Comparison of ENCODE assay signal across 16 cellular contexts in the genomic region with DNA sequence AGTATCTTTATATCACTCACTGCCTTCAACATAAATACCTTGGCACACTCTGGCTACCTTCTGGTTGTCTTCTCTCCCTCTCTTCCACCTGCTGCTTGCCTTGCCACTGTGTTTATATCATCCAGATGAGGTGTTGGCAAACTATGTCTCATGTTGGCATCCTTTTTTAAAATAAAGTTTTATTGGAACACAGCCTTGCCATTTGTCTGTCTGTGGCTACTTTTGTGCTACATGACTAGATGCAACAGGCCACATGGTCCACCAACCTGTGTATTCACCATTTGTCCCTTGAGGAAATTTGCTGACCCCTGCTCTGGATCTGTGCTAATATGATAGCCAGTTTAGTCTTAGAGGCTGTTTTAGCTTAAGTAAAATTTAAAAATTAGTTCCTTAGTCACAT. TPM values are rescaled to one million over a fixed set of nuclear protein-coding genes. Genes with fewer than 3 reads are reported as not detected.
DNase-seq lines count a peak whose midpoint lies in the region; ATAC-seq lines count a peak whose summit lies in the region.
"Had no signal": no experiment of that assay in that cellular context is flagged by ENCODE, and none has a peak within 500 bp of the region (broad histone marks: within the 10 kb centered on the region; RNA-seq: fewer than 3 reads in every experiment).

No MANE protein-coding gene starts in this region.

- H3K27ac Mint-ChIP-seq in activated naive CD4-positive, alpha-beta T cell treated with anti-CD3 and anti-CD28 coated beads, Interleukin-2, amount 10 ng/mL, durations not matched to agents 7 days and 5 days, result peak overlapping the region; percentile 21
- peak overlapping the region; percentile 87 for H3K27ac Mint-ChIP-seq in T-helper 17 cell
- H3K27ac Mint-ChIP-seq in effector memory CD8-positive, alpha-beta T cell, result peak overlapping the region; percentile 66 to 67
- H3K27ac Mint-ChIP-seq: CD4-positive, alpha-beta T cell had no signal

- no peaks in the 10 kb centered on the region for H3K4me1 Mint-ChIP-seq in activated naive CD4-positive, alpha-beta T cell treated with anti-CD3 and anti-CD28 coated beads, Interleukin-2, amount 10 ng/mL, durations not matched to agents 7 days and 5 days
- H3K4me1 Mint-ChIP-seq in T-helper 17 cell, result peaks cover 26% of the 10 kb centered on the region
- peaks cover 20 to 39% of the 10 kb centered on the region in 2 donors for H3K4me1 Mint-ChIP-seq in effector memory CD8-positive, alpha-beta T cell (ENCODE audit: low read depth in 2 of 2)

- peaks cover 21% of the 10 kb centered on the region for H3K36me3 Mint-ChIP-seq in activated naive CD4-positive, alpha-beta T cell treated with anti-CD3 and anti-CD28 coated beads, Interleukin-2, amount 10 ng/mL, durations not matched to agents 7 days and 5 days
- H3K36me3 Mint-ChIP-seq in T-helper 17 cell (ENCODE audit: low read depth), result no peaks in the 10 kb centered on the region
- peaks cover 10% of the 10 kb centered on the region for H3K36me3 Mint-ChIP-seq in effector memory CD8-positive, alpha-beta T cell (ENCODE audit: insufficient read depth)

- DNase-seq in activated naive CD4-positive, alpha-beta T cell treated with anti-CD3 and anti-CD28 coated beads, Interleukin-2, amount 10 ng/mL, durations not matched to agents 7 days and 5 days, result no peak
- no peak for DNase-seq in activated naive CD4-positive, alpha-beta T cell treated with anti-CD3 and anti-CD28 coated beads, Interleukin-2, amount 50 U/mL, for 16 hours
- DNase-seq in T-helper 17 cell (no peak), NCI-H82 treated with DMSO at 0.1 percent for 48 hours (lab: John Stamatoyannopoulos, UW; ENCODE audit: unreplicated experiment) (no peak), DMS114 treated with DMSO at 0.1 percent for 48 hours (lab: John Stamatoyannopoulos, UW; ENCODE audit: unreplicated experiment) (no peak), retina (no peak)
- DNase-seq in effector memory CD8-positive, alpha-beta T cell, result no peak
- DNase-seq: AML-193; Caco-2; CD4-positive, alpha-beta T cell; DMS153; DMS79; GDM1; GOT3; H7 had no signal

- H3K9me3 Mint-ChIP-seq in activated naive CD4-positive, alpha-beta T cell treated with anti-CD3 and anti-CD28 coated beads, Interleukin-2, amount 10 ng/mL, durations not matched to agents 7 days and 5 days, result no peaks in the 10 kb centered on the region
- H3K9me3 Mint-ChIP-seq in effector memory CD8-positive, alpha-beta T cell, result no peaks in the 10 kb centered on the region
- H3K9me3 Mint-ChIP-seq: CD4-positive, alpha-beta T cell had no signal

- CTCF ChIA-PET in activated naive CD4-positive, alpha-beta T cell treated with anti-CD3 and anti-CD28 coated beads, Interleukin-2, amount 10 ng/mL, durations not matched to agents 7 days and 5 days (lab: Charles Lee), result no interaction called here

- H3K9me3 ChIP-seq in T-helper 17 cell (ENCODE audit: control insufficient read depth, low read length, poor library complexity, severe bottlenecking), result no peaks in the 10 kb centered on the region
- H3K9me3 ChIP-seq: A549 had no signal

- no peaks in the 10 kb centered on the region for H3K27me3 Mint-ChIP-seq in activated naive CD4-positive, alpha-beta T cell treated with anti-CD3 and anti-CD28 coated beads, Interleukin-2, amount 10 ng/mL, durations not matched to agents 7 days and 5 days
- no peaks in the 10 kb centered on the region for H3K27me3 Mint-ChIP-seq in T-helper 17 cell
- no peaks in the 10 kb centered on the region for H3K27me3 Mint-ChIP-seq in effector memory CD8-positive, alpha-beta T cell
- H3K27me3 Mint-ChIP-seq: CD4-positive, alpha-beta T cell had no signal

- ATAC-seq in T-helper 17 cell, result no peak
- no peak for ATAC-seq in effector memory CD8-positive, alpha-beta T cell (replicated peaks)

- no peak overlapping the region for H3K4me3 Mint-ChIP-seq in activated naive CD4-positive, alpha-beta T cell treated with anti-CD3 and anti-CD28 coated beads, Interleukin-2, amount 10 ng/mL, durations not matched to agents 7 days and 5 days
- peak overlapping the region; percentile 43 for H3K4me3 Mint-ChIP-seq in T-helper 17 cell
- no peak overlapping the region for H3K4me3 Mint-ChIP-seq in effector memory CD8-positive, alpha-beta T cell
- H3K4me3 Mint-ChIP-seq: CD4-positive, alpha-beta T cell had no signal

RNA-seq across cellular contexts. Expression of gene NSRP1, which starts 36.8 kb away (rescaled TPM):
- 10 to 100 TPM; 28.8 to 31.7 TPM for total RNA-seq in T-helper 17 cell

Comparison
In these comparisons a context has a peak if more than half of its experiments do, and no peak if none do; other contexts are left out.
1. H3K27ac Mint-ChIP-seq: peak in every context shown above with its lines; median percentile 87 in T-helper 17 cell; 66 in effector memory CD8-positive, alpha-beta T cell; 21 in activated naive CD4-positive, alpha-beta T cell treated with anti-CD3 and anti-CD28 coated beads, Interleukin-2, amount 10 ng/mL, durations not matched to agents 7 days and 5 days.